Comparison of ENCODE assay signal across 8 cellular contexts in genomic region chr7:10939911-10940747, GRCh38. TPM values are rescaled to one million over a fixed set of nuclear protein-coding genes. Genes with fewer than 3 reads are reported as not detected.
A peak's percentile ranks its signal among the peaks of the same experiment; 100 is the strongest.
DNase-seq lines count a peak whose midpoint lies in the region; ATAC-seq, FAIRE-seq and TF ChIP-seq lines count a peak whose summit lies in the region.

No MANE protein-coding gene starts in this region.

- H3K9ac ChIP-seq in kidney (ENCODE audit: low read length in 2 of 2) = peak overlapping the region; percentile 95 to 99

- DNase-seq in AG20443 (ENCODE audit: low spot score) = peak; percentile 99
- peak; percentile 93 for DNase-seq in NCI-H345 (lab: John Stamatoyannopoulos, UW)
- DNase-seq in activated CD4-positive, CD25-positive, alpha-beta regulatory T cell treated with anti-CD3 and anti-CD28 coated beads, Interleukin-2, amount 50 U/mL, for 16 hours (ENCODE audit: low read depth, low spot score) = peak; percentile 74
- peak; percentile 14 to 57 for DNase-seq in cerebellar nuclear complex (lab: John Stamatoyannopoulos, UW)
- peak; percentile 95 for DNase-seq in kidney
- peak; percentile 75 to 84 for DNase-seq in stimulated activated CD4-positive, alpha-beta T cell treated with anti-CD3 and anti-CD28 coated beads, Interleukin-15, amount 100 ng/mL, for 1 hour (ENCODE audit: low read depth in 1 of 2, low spot score in 1 of 2)

- peaks cover 0 to 8% of the 10 kb centered on the region in 2 donors for H3K4me1 ChIP-seq in kidney (ENCODE audit: control insufficient read depth in 1 of 2, insufficient read depth in 1 of 2, low read depth in 1 of 2, low read length in 2 of 2)

- H3K36me3 ChIP-seq in kidney (ENCODE audit: control insufficient read depth in 1 of 2, insufficient read depth in 2 of 2, low read length in 2 of 2) = peaks cover 3 to 7% of the 10 kb centered on the region in 2 donors

- peak; percentile 89 for ATAC-seq in GM19035 (IDR thresholded peaks at IDR 0.05; ENCODE audit: unreplicated experiment)
- ATAC-seq in HG03280 (IDR thresholded peaks at IDR 0.05; ENCODE audit: unreplicated experiment) = peak; percentile 94

- no peaks in the 10 kb centered on the region for H3K9me3 ChIP-seq in kidney (ENCODE audit: control insufficient read depth in 1 of 2, low read length in 2 of 2)

- no peak for TF ChIP-seq CTCF in kidney (IDR thresholded peaks at IDR 0.05; ENCODE audit: borderline replicate concordance, extremely low read depth, insufficient read depth)

- intact Hi-C loops in kidney (cut with DNase I) = no loop called here

- peak overlapping the region; percentile 95 to 100 for H3K4me3 ChIP-seq in kidney (ENCODE audit: low read length in 2 of 2)

- no peak for FAIRE-seq in kidney (lab: Jason Lieb, UNC)

- H3K27ac ChIP-seq in kidney (ENCODE audit: low read depth in 2 of 2, low read length in 2 of 2) = peak overlapping the region; percentile 98 to 99

RNA-seq across cellular contexts. Expression of gene PHF14, which starts 33.5 kb away (rescaled TPM):
- 31.7 TPM for total RNA-seq in kidney
- 17.1 TPM for polyA plus RNA-seq in kidney (ENCODE audit: insufficient read depth, low read depth, low replicate concordance)

Comparison
In these comparisons a context has a peak if more than half of its experiments do, and no peak if none do; other contexts are left out.
1. Peak in every context shown above with its lines: DNase-seq, ATAC-seq, H3K4me3 ChIP-seq and H3K27ac ChIP-seq.
2. DNase-seq: peak in every context shown above with its lines; median percentile 99 in AG20443; 95 in kidney; 93 in NCI-H345; 80 in stimulated activated CD4-positive, alpha-beta T cell treated with anti-CD3 and anti-CD28 coated beads, Interleukin-15, amount 100 ng/mL, for 1 hour; 74 in activated CD4-positive, CD25-positive, alpha-beta regulatory T cell treated with anti-CD3 and anti-CD28 coated beads, Interleukin-2, amount 50 U/mL, for 16 hours; 36 in cerebellar nuclear complex.